ENCODE assay signal across 19 cellular contexts in genomic region chr13:102033316-102033715, GRCh38.
DNase-seq lines count a peak whose midpoint lies in the region; ATAC-seq and TF ChIP-seq lines count a peak whose summit lies in the region.
"Had no signal": no experiment of that assay in that cellular context is flagged by ENCODE, and none has a peak within 500 bp of the region (broad histone marks: within the 10 kb centered on the region; RNA-seq: fewer than 3 reads in every experiment).

No MANE protein-coding gene starts in this region.

- H3K9me3 Mint-ChIP-seq in brain: peaks cover 0 to 4% (median 3%) of the 10 kb centered on the region in 5 experiments
- no peaks in the 10 kb centered on the region for H3K9me3 Mint-ChIP-seq in neural progenitor cell
- peaks cover 0 to 12% (median 0%) of the 10 kb centered on the region in 11 donors for H3K9me3 Mint-ChIP-seq in naive thymus-derived CD4-positive, alpha-beta T cell
- H3K9me3 Mint-ChIP-seq: CD8-positive, alpha-beta T cell; T-cell had no signal

- no peaks in the 10 kb centered on the region for H3K36me3 ChIP-seq in neural progenitor cell
- no peaks in the 10 kb centered on the region for H3K36me3 ChIP-seq in naive thymus-derived CD4-positive, alpha-beta T cell (ENCODE audit: control insufficient read depth in 2 of 3, insufficient read depth in 3 of 3, low read length in 3 of 3)

- H3K27me3 Mint-ChIP-seq in brain (no peaks in the 10 kb centered on the region), neural progenitor cell (ENCODE audit: insufficient read depth, low read depth) (peaks cover 4% of the 10 kb centered on the region)
- H3K27me3 Mint-ChIP-seq in naive thymus-derived CD4-positive, alpha-beta T cell: peaks cover 0 to 5% (median 0%) of the 10 kb centered on the region in 5 donors

- peaks cover 7% of the 10 kb centered on the region for H3F3A ChIP-seq in neural progenitor cell (ENCODE audit: low read depth)

- TF ChIP-seq CTCF in brain (conservative IDR thresholded peaks at IDR 0.05) (no peak), neural progenitor cell (IDR thresholded peaks at IDR 0.05) (no peak)

- H3K27ac ChIP-seq in neural progenitor cell: peak overlapping the region; percentile 23
- H3K27ac ChIP-seq in naive thymus-derived CD4-positive, alpha-beta T cell (ENCODE audit: low read depth, low read length): no peak overlapping the region
- H3K27ac ChIP-seq: 22Rv1 had no signal

- no peaks in the 10 kb centered on the region for H3K79me2 ChIP-seq in neural progenitor cell (ENCODE audit: low read depth)

- H3K27me3 ChIP-seq in neural progenitor cell: no peaks in the 10 kb centered on the region
- H3K27me3 ChIP-seq in naive thymus-derived CD4-positive, alpha-beta T cell (ENCODE audit: control insufficient read depth in 2 of 2, insufficient read depth in 2 of 2, low read length in 2 of 2): no peaks in the 10 kb centered on the region

- intact Hi-C loops in Right ventricle myocardium inferior (cut with DNase I): no loop called here
- intact Hi-C loops in naive thymus-derived CD4-positive, alpha-beta T cell (cut with micrococcal nuclease): no loop called here

- no peak overlapping the region for H3K4me3 ChIP-seq in neural progenitor cell
- H3K4me3 ChIP-seq in naive thymus-derived CD4-positive, alpha-beta T cell (ENCODE audit: low read length): no peak overlapping the region

- H3K36me3 Mint-ChIP-seq in brain (no peaks in the 10 kb centered on the region), neural progenitor cell (no peaks in the 10 kb centered on the region)
- no peaks in the 10 kb centered on the region for H3K36me3 Mint-ChIP-seq in naive thymus-derived CD4-positive, alpha-beta T cell
- H3K36me3 Mint-ChIP-seq: CD8-positive, alpha-beta T cell; T-cell had no signal

- CTCF ChIA-PET in naive thymus-derived CD4-positive, alpha-beta T cell (lab: Charles Lee): no interaction called here

- peaks cover 43% of the 10 kb centered on the region for H3K4me1 Mint-ChIP-seq in brain
- peaks cover 36% of the 10 kb centered on the region for H3K4me1 Mint-ChIP-seq in neural progenitor cell
- no peaks in the 10 kb centered on the region for H3K4me1 Mint-ChIP-seq in naive thymus-derived CD4-positive, alpha-beta T cell
- H3K4me1 Mint-ChIP-seq: T-cell had no signal

- H3K9me3 ChIP-seq in neural progenitor cell (ENCODE audit: low read depth): no peaks in the 10 kb centered on the region
- H3K9me3 ChIP-seq in naive thymus-derived CD4-positive, alpha-beta T cell (ENCODE audit: control insufficient read depth in 2 of 3, low read length in 3 of 3): no peaks in the 10 kb centered on the region

- no peak overlapping the region for H3K9ac ChIP-seq in neural progenitor cell

- DNase-seq in NCI-H1092 treated with DMSO at 0.1 percent for 48 hours (lab: John Stamatoyannopoulos, UW) (peak; percentile 76), NCI-H1092 (lab: John Stamatoyannopoulos, UW) (no peak), NCI-H187 treated with DMSO at 0.1 percent for 48 hours (lab: John Stamatoyannopoulos, UW) (peak; percentile 86), neural progenitor cell (ENCODE audit: low spot score) (no peak), Right ventricle myocardium inferior (ENCODE audit: missing footprints) (no peak), GDM1 (lab: John Stamatoyannopoulos, UW) (no peak)
- no peak for DNase-seq in naive thymus-derived CD4-positive, alpha-beta T cell
- DNase-seq: ACHN; CD8-positive, alpha-beta T cell; EL; KBM-7; MM.1S; NCI-H1048; NCI-H2029; T-cell had no signal

- no peak for ATAC-seq in Right ventricle myocardium inferior
- no peak for ATAC-seq in naive thymus-derived CD4-positive, alpha-beta T cell
- ATAC-seq: CD8-positive, alpha-beta T cell; HCT116; Panc1; T-cell had no signal

- peak overlapping the region; percentile 26 for H2AFZ ChIP-seq in neural progenitor cell (replicated peaks)

- H4K20me1 ChIP-seq in neural progenitor cell (ENCODE audit: low read depth): no peaks in the 10 kb centered on the region

- H3K4me3 Mint-ChIP-seq in brain (peak overlapping the region in 2 of 5 experiments; percentile 38 to 74), neural progenitor cell (no peak overlapping the region)
- no peak overlapping the region for H3K4me3 Mint-ChIP-seq in naive thymus-derived CD4-positive, alpha-beta T cell
- H3K4me3 Mint-ChIP-seq: CD8-positive, alpha-beta T cell; T-cell had no signal

- H3K4me1 ChIP-seq in neural progenitor cell: peaks cover 19% of the 10 kb centered on the region
- no peaks in the 10 kb centered on the region for H3K4me1 ChIP-seq in naive thymus-derived CD4-positive, alpha-beta T cell (ENCODE audit: control insufficient read depth in 2 of 2, insufficient read depth in 2 of 2, low read length in 2 of 2)

- POLR2A ChIA-PET in naive thymus-derived CD4-positive, alpha-beta T cell (lab: Charles Lee): no interaction called here

- peak overlapping the region; percentile 48 for H3K4me2 ChIP-seq in neural progenitor cell

- H3K27ac Mint-ChIP-seq in brain: peak overlapping the region in 3 of 5 experiments; percentile 50 to 96 (median 90)
- no peak overlapping the region for H3K27ac Mint-ChIP-seq in neural progenitor cell
- no peak overlapping the region for H3K27ac Mint-ChIP-seq in naive thymus-derived CD4-positive, alpha-beta T cell
- H3K27ac Mint-ChIP-seq: CD8-positive, alpha-beta T cell; T-cell had no signal

Comparison
In these comparisons a context has a peak if more than half of its experiments do, and no peak if none do; other contexts are left out.
1. DNase-seq: peak in NCI-H1092 treated with DMSO at 0.1 percent for 48 hours (single experiment) and NCI-H187 treated with DMSO at 0.1 percent for 48 hours (single experiment); none in NCI-H1092 (single experiment), neural progenitor cell (single experiment), Right ventricle myocardium inferior (single experiment), naive thymus-derived CD4-positive, alpha-beta T cell (0 of 9) and GDM1 (single experiment).
2. H3K27ac Mint-ChIP-seq: peak in brain (3 of 5); none in neural progenitor cell (single experiment) and naive thymus-derived CD4-positive, alpha-beta T cell (0 of 9).